ENCODE assay signal across 9 cellular contexts in genomic region chr17:1376061-1376460, GRCh38. TPM values are rescaled to one million over a fixed set of nuclear protein-coding genes. Genes with fewer than 3 reads are reported as not detected.
DNase-seq lines count a peak whose midpoint lies in the region; ATAC-seq, FAIRE-seq and TF ChIP-seq lines count a peak whose summit lies in the region.
"Had no signal": no experiment of that assay in that cellular context is flagged by ENCODE, and none has a peak within 500 bp of the region (broad histone marks: within the 10 kb centered on the region; RNA-seq: fewer than 3 reads in every experiment).

No MANE protein-coding gene starts in this region.

- H3K9me3 ChIP-seq in SK-N-MC (ENCODE audit: low read depth, low read length) = no peaks in the 10 kb centered on the region

- TF ChIP-seq CTCF in endothelial cell (IDR thresholded peaks at IDR 0.05; ENCODE audit: unreplicated experiment) = no peak

- no peaks in the 10 kb centered on the region for H3K27me3 Mint-ChIP-seq in endothelial cell (ENCODE audit: unreplicated experiment)
- no peaks in the 10 kb centered on the region for H3K27me3 Mint-ChIP-seq in stimulated activated memory B cell treated with anti-CD40 and anti-IgM and Interleukin-4, amounts not matched to agents 10 μg/mL and 1 μg/mL and 100 μg/mL, for 72 hours

- H3K36me3 Mint-ChIP-seq in endothelial cell (ENCODE audit: low read depth, unreplicated experiment) = peaks cover 3% of the 10 kb centered on the region
- no peaks in the 10 kb centered on the region for H3K36me3 Mint-ChIP-seq in stimulated activated memory B cell treated with anti-CD40 and anti-IgM and Interleukin-4, amounts not matched to agents 10 μg/mL and 1 μg/mL and 100 μg/mL, for 72 hours

- no peaks in the 10 kb centered on the region for H3K9me3 Mint-ChIP-seq in endothelial cell (ENCODE audit: unreplicated experiment)
- H3K9me3 Mint-ChIP-seq in stimulated activated memory B cell treated with anti-CD40 and anti-IgM and Interleukin-4, amounts not matched to agents 10 μg/mL and 1 μg/mL and 100 μg/mL, for 72 hours = no peaks in the 10 kb centered on the region

- TF ChIP-seq POLR2A in GM12892 (IDR thresholded peaks at IDR 0.05; ENCODE audit: low read depth, low read length) = peak; percentile 3; the same call in 1 of the 2 replicates

- H3K27ac ChIP-seq in SK-N-MC = peak overlapping the region; percentile 60
- H3K27ac ChIP-seq: RWPE1 had no signal

- peak overlapping the region; percentile 77 for H3K27ac Mint-ChIP-seq in endothelial cell (ENCODE audit: unreplicated experiment)
- peak overlapping the region; percentile 42 for H3K27ac Mint-ChIP-seq in stimulated activated memory B cell treated with anti-CD40 and anti-IgM and Interleukin-4, amounts not matched to agents 10 μg/mL and 1 μg/mL and 100 μg/mL, for 72 hours

- no peak overlapping the region for H3K9ac ChIP-seq in SK-N-MC (ENCODE audit: insufficient read length)

- DNase-seq in GM12892 (ENCODE audit: insufficient read length) = no peak
- DNase-seq in SK-N-MC (ENCODE audit: low read depth, low spot score) = no peak
- DNase-seq in endothelial cell (ENCODE audit: low spot score) = no peak
- DNase-seq: activated CD4-positive, CD25-positive, alpha-beta regulatory T cell had no signal

- peaks cover 43% of the 10 kb centered on the region for H3K4me1 Mint-ChIP-seq in endothelial cell (ENCODE audit: unreplicated experiment)
- peaks cover 85% of the 10 kb centered on the region for H3K4me1 Mint-ChIP-seq in stimulated activated memory B cell treated with anti-CD40 and anti-IgM and Interleukin-4, amounts not matched to agents 10 μg/mL and 1 μg/mL and 100 μg/mL, for 72 hours

- peak; percentile 63 for ATAC-seq in stimulated activated memory B cell treated with anti-CD40 and anti-IgM and Interleukin-4, amounts not matched to agents 10 μg/mL and 1 μg/mL and 100 μg/mL, for 72 hours
- ATAC-seq in HG03159 (IDR thresholded peaks at IDR 0.05; ENCODE audit: unreplicated experiment) (no peak), GM21528 (IDR thresholded peaks at IDR 0.05; ENCODE audit: low FRiP score, unreplicated experiment) (no peak), GM18907 (IDR thresholded peaks at IDR 0.05; ENCODE audit: unreplicated experiment) (no peak)

- H3K4me3 Mint-ChIP-seq in endothelial cell (ENCODE audit: unreplicated experiment) = no peak overlapping the region
- peak overlapping the region; percentile 32 for H3K4me3 Mint-ChIP-seq in stimulated activated memory B cell treated with anti-CD40 and anti-IgM and Interleukin-4, amounts not matched to agents 10 μg/mL and 1 μg/mL and 100 μg/mL, for 72 hours

- H3K36me3 ChIP-seq in SK-N-MC (ENCODE audit: insufficient read depth, low read length) = peaks cover 66% of the 10 kb centered on the region

- FAIRE-seq in GM12892 (lab: Jason Lieb, UNC) = peak; percentile 60

- H3K4me3 ChIP-seq in SK-N-MC = no peak overlapping the region

RNA-seq across cellular contexts. Expression of gene YWHAE, which starts 24.0 kb away (rescaled TPM):
- 375 TPM for polyA plus RNA-seq in GM12892 (2012; ENCODE audit: missing spikeins)
- total RNA-seq in endothelial cell (ENCODE audit: unreplicated experiment) = 820 TPM
